Comparison of ENCODE assay signal across 13 cellular contexts in the genomic region with DNA sequence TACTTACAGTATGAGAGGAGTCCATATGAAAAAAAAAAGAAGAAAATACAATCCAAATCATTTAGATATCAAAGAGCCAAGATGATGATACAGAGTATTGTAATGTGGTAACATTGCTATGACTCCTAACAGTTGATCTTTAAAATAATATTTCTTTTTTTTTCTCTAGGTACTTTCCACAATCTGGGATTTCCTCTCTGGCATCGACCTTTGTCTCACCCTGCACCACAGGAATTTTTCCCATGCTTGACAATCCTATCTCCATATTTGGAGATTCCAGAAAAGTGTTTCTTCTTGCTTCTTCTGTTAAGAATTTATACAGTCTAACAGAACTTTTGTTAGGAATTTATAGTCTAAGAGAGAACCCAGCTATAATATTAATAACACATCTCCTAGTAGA.
DNase-seq lines count a peak whose midpoint lies in the region; ATAC-seq and TF ChIP-seq lines count a peak whose summit lies in the region.
"Had no signal": no experiment of that assay in that cellular context is flagged by ENCODE, and none has a peak within 500 bp of the region (broad histone marks: within the 10 kb centered on the region; RNA-seq: fewer than 3 reads in every experiment).

No MANE protein-coding gene starts in this region.

- TF ChIP-seq CTCF in HFF-Myc (IDR thresholded peaks at IDR 0.05; ENCODE audit: low read depth, low read length, missing control alignments) (no peak), foreskin keratinocyte (conservative IDR thresholded peaks at IDR 0.05) (no peak), upper lobe of right lung (IDR thresholded peaks at IDR 0.05) (no peak)

- intact Hi-C loops in upper lobe of right lung (cut with DNase I) = no loop called here

- peaks cover 16% of the 10 kb centered on the region for H3K36me3 ChIP-seq in adipocyte (ENCODE audit: control insufficient read depth, insufficient read depth, low read length, severe bottlenecking)
- H3K36me3 ChIP-seq in upper lobe of right lung = peaks cover 3% of the 10 kb centered on the region

- H3K9ac ChIP-seq in adipocyte (ENCODE audit: low read length) = no peak overlapping the region

- ATAC-seq in foreskin keratinocyte = peak; percentile 92
- ATAC-seq in upper lobe of right lung = no peak

- H3K4me1 ChIP-seq in adipocyte (ENCODE audit: control insufficient read depth, insufficient read depth, low read length) (peaks cover 6% of the 10 kb centered on the region), foreskin keratinocyte (peaks cover 4% of the 10 kb centered on the region), upper lobe of right lung (no peaks in the 10 kb centered on the region)

- H3K9me3 ChIP-seq in adipocyte (ENCODE audit: control insufficient read depth, low read length) = peaks cover 6% of the 10 kb centered on the region
- no peaks in the 10 kb centered on the region for H3K9me3 ChIP-seq in upper lobe of right lung

- no peaks in the 10 kb centered on the region for H3K27me3 ChIP-seq in adipocyte (replicated peaks; ENCODE audit: control insufficient read depth, insufficient read depth, low read length)
- H3K27me3 ChIP-seq in foreskin keratinocyte = no peaks in the 10 kb centered on the region
- no peaks in the 10 kb centered on the region for H3K27me3 ChIP-seq in upper lobe of right lung

- H3K27ac ChIP-seq in foreskin keratinocyte = no peak overlapping the region
- no peak overlapping the region for H3K27ac ChIP-seq in upper lobe of right lung

- H3K4me3 ChIP-seq in HFF-Myc (replicated peaks; ENCODE audit: low read depth, low read length) (no peak overlapping the region), adipocyte (ENCODE audit: low read length) (no peak overlapping the region), upper lobe of right lung (no peak overlapping the region)

- DNase-seq in HFF-Myc (ENCODE audit: extremely low read depth, low read depth) (peak; percentile 62), adipocyte (ENCODE audit: low read depth) (peak; percentile 90), foreskin keratinocyte (peak; percentile 79 to 84), stromal cell of bone marrow (ENCODE audit: low read depth) (peak; percentile 80), RKO (ENCODE audit: low spot score) (no peak), globus pallidus (ENCODE audit: low spot score) (no peak), upper lobe of right lung (no peak)
- DNase-seq: activated CD4-positive, alpha-beta T cell treated with anti-CD3 and anti-CD28 coated beads for 4 hours; activated naive CD4-positive, alpha-beta T cell treated with Interleukin-2 at 50 U/mL for 16 hours; KG1; kidney; NCI-H2227 treated with DMSO at 0.1 percent for 48 hours; SHP77 treated with DMSO at 0.1 percent for 48 hours had no signal

Comparison
In these comparisons a context has a peak if more than half of its experiments do, and no peak if none do; other contexts are left out.
1. DNase-seq: peak in HFF-Myc (single experiment), adipocyte (single experiment), foreskin keratinocyte (2 of 2) and stromal cell of bone marrow (single experiment); none in RKO (single experiment), globus pallidus (single experiment) and upper lobe of right lung (single experiment).